In the genomic region with DNA sequence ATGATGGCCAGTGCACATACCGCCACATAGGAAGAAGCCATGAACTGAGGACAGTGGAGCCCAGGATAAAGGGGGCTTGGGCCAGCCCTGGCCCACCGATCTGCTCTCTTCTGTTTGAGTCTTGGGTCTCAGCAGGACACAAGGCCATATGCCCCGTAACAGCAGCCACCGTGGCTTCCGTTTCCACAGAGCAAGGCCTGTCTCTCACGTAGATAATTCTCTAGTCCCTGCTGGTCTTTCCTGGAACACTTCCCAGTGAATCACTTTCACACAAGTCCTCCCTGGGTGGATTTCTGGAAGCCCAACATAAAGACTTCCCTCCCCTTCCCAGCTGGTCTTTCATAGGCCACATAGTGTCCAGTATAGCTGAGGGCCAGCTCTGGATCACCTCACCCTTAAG, we compare ENCODE assay signal across 1 cellular context.
TF ChIP-seq lines count a peak whose summit lies in the region.

No MANE protein-coding gene starts in this region.

TF ChIP-seq in H1, 55 proteins besides CTCF, POLR2A, EP300 and RAD21 (continued from another document):
- TF ChIP-seq HDAC2 (IDR thresholded peaks at IDR 0.05; ENCODE audit: borderline replicate concordance in 1 of 2, low read depth in 2 of 2, low read length in 2 of 2) = no peak
- TF ChIP-seq TEAD4 (IDR thresholded peaks at IDR 0.05; ENCODE audit: low read depth, low read length) = no peak
- TF ChIP-seq SIN3A (conservative IDR thresholded peaks at IDR 0.05 in 1 of 2, IDR thresholded peaks at IDR 0.05 in 1 of 2; ENCODE audit: low read depth in 1 of 2, low read length in 2 of 2) = no peak
- TF ChIP-seq JUND (IDR thresholded peaks at IDR 0.05; ENCODE audit: low read length) = no peak
- TF ChIP-seq RFX5 (IDR thresholded peaks at IDR 0.05; ENCODE audit: borderline replicate concordance, low read depth, low read length) = no peak
- no peak for TF ChIP-seq RNF2 (IDR thresholded peaks at IDR 0.05; ENCODE audit: borderline replicate concordance, low read depth, low read length, missing control alignments, poor library complexity, severe bottlenecking)
- no peak for TF ChIP-seq PHF8 (conservative IDR thresholded peaks at IDR 0.05; ENCODE audit: low read depth, low read length)
- TF ChIP-seq NRF1 (IDR thresholded peaks at IDR 0.05; ENCODE audit: low read depth, low read length) = no peak
- TF ChIP-seq CEBPB (IDR thresholded peaks at IDR 0.05; ENCODE audit: low read depth, low read length) = no peak
